1 cellular context compared by ENCODE assay signal in the genomic region with DNA sequence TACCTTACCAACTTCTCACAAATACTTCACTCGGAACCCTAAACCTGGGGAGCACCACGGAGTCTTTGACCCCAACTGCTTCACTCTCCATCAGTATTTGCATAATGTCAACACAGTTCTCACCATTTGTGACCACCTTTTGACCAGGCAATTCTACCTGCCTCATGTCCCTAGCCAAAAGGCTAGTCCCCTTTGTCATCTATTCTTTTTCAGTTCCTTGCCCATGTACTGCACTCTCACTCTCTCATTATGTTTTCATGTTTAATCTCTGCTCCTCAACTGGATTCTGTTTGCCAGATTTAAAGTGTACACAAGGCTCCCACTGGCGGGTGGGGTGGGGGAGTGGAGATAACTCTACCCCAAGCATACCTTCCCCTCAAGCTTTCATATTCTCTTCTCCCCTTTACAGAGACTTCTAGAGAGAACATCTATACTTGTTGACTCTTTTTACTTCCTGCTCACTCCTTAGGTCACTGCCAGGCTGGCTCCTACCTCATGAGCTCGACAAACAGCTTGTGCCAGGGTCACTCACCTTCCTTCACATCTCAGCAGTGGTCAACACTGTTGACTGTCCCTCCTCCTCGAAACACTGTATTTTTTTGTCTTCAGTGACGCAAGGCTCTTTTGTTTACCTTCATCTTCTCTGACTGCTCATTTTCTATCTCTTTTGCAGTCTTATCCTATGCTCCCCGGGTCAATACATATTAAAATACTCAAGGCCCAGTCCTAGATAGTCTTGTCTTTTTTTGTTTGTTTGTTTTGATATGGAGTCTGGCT.
A peak's percentile ranks its signal among the peaks of the same experiment; 100 is the strongest.
TF ChIP-seq lines count a peak whose summit lies in the region.

No MANE protein-coding gene starts in this region.

TF ChIP-seq in HepG2, 621 proteins besides CTCF, POLR2A, EP300 and RAD21 (continues in another document):
- TF ChIP-seq JARID2 (CRISPR knock-in tag; IDR thresholded peaks at IDR 0.05; ENCODE audit: insufficient replicate concordance) (no peak), FOSL2 (CRISPR knock-in tag; IDR thresholded peaks at IDR 0.05) (peak; percentile 64), ZNF614 (CRISPR knock-in tag; IDR thresholded peaks at IDR 0.05; ENCODE audit: borderline replicate concordance) (0 out of 2 replicates have a peak, but pooled peaks have one; percentile 21), CCAR2 (optimal IDR thresholded peaks at IDR 0.05; ENCODE audit: low read depth, low read length) (no peak), TBL1XR1 (IDR thresholded peaks at IDR 0.05; ENCODE audit: borderline replicate concordance, low read length, partially characterized antibody) (no peak), REL (CRISPR knock-in tag; conservative IDR thresholded peaks at IDR 0.05) (no peak), SMAD3 (CRISPR knock-in tag; IDR thresholded peaks at IDR 0.05) (peak; percentile 56; the same call in 1 of the 2 replicates), ZSCAN9 (CRISPR knock-in tag; IDR thresholded peaks at IDR 0.05; ENCODE audit: borderline replicate concordance) (peak; percentile 55; the same call in 1 of the 2 replicates), FOXA1 (IDR thresholded peaks at IDR 0.05) (no peak), FOXA1 (CRISPR knock-in tag; IDR thresholded peaks at IDR 0.05) (peak; percentile 75), ZNF607 (CRISPR knock-in tag; IDR thresholded peaks at IDR 0.05; ENCODE audit: borderline replicate concordance) (no peak), YEATS2 (CRISPR knock-in tag; IDR thresholded peaks at IDR 0.05; ENCODE audit: borderline replicate concordance) (no peak), SOX6 (IDR thresholded peaks at IDR 0.05) (no peak), SOX6 (CRISPR knock-in tag; IDR thresholded peaks at IDR 0.05) (peak; percentile 83), PPARG (CRISPR knock-in tag; conservative IDR thresholded peaks at IDR 0.05) (0 out of 2 replicates have a peak, but pooled peaks have one; percentile 27), TCF7 (IDR thresholded peaks at IDR 0.05; ENCODE audit: low read depth) (peak; percentile 43; the same call in 1 of the 2 replicates), HNRNPLL (IDR thresholded peaks at IDR 0.05; ENCODE audit: low read depth, low read length, poor library complexity, severe bottlenecking) (no peak), ZNF263 (CRISPR knock-in tag; IDR thresholded peaks at IDR 0.05) (peak; percentile 65), NBN (conservative IDR thresholded peaks at IDR 0.05) (no peak), HNF4A (CRISPR knock-in tag; IDR thresholded peaks at IDR 0.05) (no peak; the same call in 1 of the 2 replicates), NCOA2 (CRISPR knock-in tag; IDR thresholded peaks at IDR 0.05) (peak; percentile 80), STAG1 (CRISPR knock-in tag; IDR thresholded peaks at IDR 0.05) (no peak), IKZF1 (IDR thresholded peaks at IDR 0.05) (no peak), MIER3 (CRISPR knock-in tag; IDR thresholded peaks at IDR 0.05; ENCODE audit: borderline replicate concordance) (peak; percentile 54; the same call in 1 of the 2 replicates), NCOA1 (CRISPR knock-in tag; IDR thresholded peaks at IDR 0.05) (no peak), SOX5 (CRISPR knock-in tag; IDR thresholded peaks at IDR 0.05; ENCODE audit: borderline replicate concordance) (peak; percentile 81), ZNF878 (CRISPR knock-in tag; IDR thresholded peaks at IDR 0.05) (no peak), MXD4 (CRISPR knock-in tag; IDR thresholded peaks at IDR 0.05) (no peak), ZMYM4 (CRISPR knock-in tag; IDR thresholded peaks at IDR 0.05) (peak; percentile 72), GATAD2A (CRISPR knock-in tag; IDR thresholded peaks at IDR 0.05) (peak; percentile 94), ZNF12 (CRISPR knock-in tag; IDR thresholded peaks at IDR 0.05) (0 out of 2 replicates have a peak, but pooled peaks have one; percentile 21)
- TF ChIP-seq, protein P1, sequence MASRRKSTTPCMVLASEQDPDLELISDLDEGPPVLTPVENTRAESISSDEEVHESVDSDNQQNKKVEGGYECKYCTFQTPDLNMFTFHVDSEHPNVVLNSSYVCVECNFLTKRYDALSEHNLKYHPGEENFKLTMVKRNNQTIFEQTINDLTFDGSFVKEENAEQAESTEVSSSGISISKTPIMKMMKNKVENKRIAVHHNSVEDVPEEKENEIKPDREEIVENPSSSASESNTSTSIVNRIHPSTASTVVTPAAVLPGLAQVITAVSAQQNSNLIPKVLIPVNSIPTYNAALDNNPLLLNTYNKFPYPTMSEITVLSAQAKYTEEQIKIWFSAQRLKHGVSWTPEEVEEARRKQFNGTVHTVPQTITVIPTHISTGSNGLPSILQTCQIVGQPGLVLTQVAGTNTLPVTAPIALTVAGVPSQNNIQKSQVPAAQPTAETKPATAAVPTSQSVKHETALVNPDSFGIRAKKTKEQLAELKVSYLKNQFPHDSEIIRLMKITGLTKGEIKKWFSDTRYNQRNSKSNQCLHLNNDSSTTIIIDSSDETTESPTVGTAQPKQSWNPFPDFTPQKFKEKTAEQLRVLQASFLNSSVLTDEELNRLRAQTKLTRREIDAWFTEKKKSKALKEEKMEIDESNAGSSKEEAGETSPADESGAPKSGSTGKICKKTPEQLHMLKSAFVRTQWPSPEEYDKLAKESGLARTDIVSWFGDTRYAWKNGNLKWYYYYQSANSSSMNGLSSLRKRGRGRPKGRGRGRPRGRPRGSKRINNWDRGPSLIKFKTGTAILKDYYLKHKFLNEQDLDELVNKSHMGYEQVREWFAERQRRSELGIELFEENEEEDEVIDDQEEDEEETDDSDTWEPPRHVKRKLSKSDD (CRISPR knock-in tag; IDR thresholded peaks at IDR 0.05; ENCODE audit: low read depth), result 0 out of 2 replicates have a peak, but pooled peaks have one; percentile 53
- TF ChIP-seq, protein P2, sequence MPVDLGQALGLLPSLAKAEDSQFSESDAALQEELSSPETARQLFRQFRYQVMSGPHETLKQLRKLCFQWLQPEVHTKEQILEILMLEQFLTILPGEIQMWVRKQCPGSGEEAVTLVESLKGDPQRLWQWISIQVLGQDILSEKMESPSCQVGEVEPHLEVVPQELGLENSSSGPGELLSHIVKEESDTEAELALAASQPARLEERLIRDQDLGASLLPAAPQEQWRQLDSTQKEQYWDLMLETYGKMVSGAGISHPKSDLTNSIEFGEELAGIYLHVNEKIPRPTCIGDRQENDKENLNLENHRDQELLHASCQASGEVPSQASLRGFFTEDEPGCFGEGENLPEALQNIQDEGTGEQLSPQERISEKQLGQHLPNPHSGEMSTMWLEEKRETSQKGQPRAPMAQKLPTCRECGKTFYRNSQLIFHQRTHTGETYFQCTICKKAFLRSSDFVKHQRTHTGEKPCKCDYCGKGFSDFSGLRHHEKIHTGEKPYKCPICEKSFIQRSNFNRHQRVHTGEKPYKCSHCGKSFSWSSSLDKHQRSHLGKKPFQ (CRISPR knock-in tag; IDR thresholded peaks at IDR 0.05; ENCODE audit: insufficient replicate concordance), result no peak
- TF ChIP-seq, protein P3, sequence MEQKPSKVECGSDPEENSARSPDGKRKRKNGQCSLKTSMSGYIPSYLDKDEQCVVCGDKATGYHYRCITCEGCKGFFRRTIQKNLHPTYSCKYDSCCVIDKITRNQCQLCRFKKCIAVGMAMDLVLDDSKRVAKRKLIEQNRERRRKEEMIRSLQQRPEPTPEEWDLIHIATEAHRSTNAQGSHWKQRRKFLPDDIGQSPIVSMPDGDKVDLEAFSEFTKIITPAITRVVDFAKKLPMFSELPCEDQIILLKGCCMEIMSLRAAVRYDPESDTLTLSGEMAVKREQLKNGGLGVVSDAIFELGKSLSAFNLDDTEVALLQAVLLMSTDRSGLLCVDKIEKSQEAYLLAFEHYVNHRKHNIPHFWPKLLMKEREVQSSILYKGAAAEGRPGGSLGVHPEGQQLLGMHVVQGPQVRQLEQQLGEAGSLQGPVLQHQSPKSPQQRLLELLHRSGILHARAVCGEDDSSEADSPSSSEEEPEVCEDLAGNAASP (CRISPR knock-in tag; IDR thresholded peaks at IDR 0.05; ENCODE audit: borderline replicate concordance), result peak; percentile 54; the same call in 1 of the 2 replicates
- TF ChIP-seq, protein P4, sequence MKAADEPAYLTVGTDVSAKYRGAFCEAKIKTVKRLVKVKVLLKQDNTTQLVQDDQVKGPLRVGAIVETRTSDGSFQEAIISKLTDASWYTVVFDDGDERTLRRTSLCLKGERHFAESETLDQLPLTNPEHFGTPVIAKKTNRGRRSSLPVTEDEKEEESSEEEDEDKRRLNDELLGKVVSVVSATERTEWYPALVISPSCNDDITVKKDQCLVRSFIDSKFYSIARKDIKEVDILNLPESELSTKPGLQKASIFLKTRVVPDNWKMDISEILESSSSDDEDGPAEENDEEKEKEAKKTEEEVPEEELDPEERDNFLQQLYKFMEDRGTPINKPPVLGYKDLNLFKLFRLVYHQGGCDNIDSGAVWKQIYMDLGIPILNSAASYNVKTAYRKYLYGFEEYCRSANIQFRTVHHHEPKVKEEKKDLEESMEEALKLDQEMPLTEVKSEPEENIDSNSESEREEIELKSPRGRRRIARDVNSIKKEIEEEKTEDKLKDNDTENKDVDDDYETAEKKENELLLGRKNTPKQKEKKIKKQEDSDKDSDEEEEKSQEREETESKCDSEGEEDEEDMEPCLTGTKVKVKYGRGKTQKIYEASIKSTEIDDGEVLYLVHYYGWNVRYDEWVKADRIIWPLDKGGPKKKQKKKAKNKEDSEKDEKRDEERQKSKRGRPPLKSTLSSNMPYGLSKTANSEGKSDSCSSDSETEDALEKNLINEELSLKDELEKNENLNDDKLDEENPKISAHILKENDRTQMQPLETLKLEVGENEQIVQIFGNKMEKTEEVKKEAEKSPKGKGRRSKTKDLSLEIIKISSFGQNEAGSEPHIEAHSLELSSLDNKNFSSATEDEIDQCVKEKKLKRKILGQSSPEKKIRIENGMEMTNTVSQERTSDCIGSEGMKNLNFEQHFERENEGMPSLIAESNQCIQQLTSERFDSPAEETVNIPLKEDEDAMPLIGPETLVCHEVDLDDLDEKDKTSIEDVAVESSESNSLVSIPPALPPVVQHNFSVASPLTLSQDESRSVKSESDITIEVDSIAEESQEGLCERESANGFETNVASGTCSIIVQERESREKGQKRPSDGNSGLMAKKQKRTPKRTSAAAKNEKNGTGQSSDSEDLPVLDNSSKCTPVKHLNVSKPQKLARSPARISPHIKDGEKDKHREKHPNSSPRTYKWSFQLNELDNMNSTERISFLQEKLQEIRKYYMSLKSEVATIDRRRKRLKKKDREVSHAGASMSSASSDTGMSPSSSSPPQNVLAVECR (CRISPR knock-in tag; IDR thresholded peaks at IDR 0.05; ENCODE audit: borderline replicate concordance), result no peak; the same call in 1 of the 2 replicates
- TF ChIP-seq, protein P5, sequence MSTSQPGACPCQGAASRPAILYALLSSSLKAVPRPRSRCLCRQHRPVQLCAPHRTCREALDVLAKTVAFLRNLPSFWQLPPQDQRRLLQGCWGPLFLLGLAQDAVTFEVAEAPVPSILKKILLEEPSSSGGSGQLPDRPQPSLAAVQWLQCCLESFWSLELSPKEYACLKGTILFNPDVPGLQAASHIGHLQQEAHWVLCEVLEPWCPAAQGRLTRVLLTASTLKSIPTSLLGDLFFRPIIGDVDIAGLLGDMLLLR (CRISPR knock-in tag; IDR thresholded peaks at IDR 0.05), result no peak
- TF ChIP-seq, protein P6, sequence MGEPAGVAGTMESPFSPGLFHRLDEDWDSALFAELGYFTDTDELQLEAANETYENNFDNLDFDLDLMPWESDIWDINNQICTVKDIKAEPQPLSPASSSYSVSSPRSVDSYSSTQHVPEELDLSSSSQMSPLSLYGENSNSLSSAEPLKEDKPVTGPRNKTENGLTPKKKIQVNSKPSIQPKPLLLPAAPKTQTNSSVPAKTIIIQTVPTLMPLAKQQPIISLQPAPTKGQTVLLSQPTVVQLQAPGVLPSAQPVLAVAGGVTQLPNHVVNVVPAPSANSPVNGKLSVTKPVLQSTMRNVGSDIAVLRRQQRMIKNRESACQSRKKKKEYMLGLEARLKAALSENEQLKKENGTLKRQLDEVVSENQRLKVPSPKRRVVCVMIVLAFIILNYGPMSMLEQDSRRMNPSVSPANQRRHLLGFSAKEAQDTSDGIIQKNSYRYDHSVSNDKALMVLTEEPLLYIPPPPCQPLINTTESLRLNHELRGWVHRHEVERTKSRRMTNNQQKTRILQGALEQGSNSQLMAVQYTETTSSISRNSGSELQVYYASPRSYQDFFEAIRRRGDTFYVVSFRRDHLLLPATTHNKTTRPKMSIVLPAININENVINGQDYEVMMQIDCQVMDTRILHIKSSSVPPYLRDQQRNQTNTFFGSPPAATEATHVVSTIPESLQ (CRISPR knock-in tag; conservative IDR thresholded peaks at IDR 0.05), result no peak
- TF ChIP-seq, protein P7, sequence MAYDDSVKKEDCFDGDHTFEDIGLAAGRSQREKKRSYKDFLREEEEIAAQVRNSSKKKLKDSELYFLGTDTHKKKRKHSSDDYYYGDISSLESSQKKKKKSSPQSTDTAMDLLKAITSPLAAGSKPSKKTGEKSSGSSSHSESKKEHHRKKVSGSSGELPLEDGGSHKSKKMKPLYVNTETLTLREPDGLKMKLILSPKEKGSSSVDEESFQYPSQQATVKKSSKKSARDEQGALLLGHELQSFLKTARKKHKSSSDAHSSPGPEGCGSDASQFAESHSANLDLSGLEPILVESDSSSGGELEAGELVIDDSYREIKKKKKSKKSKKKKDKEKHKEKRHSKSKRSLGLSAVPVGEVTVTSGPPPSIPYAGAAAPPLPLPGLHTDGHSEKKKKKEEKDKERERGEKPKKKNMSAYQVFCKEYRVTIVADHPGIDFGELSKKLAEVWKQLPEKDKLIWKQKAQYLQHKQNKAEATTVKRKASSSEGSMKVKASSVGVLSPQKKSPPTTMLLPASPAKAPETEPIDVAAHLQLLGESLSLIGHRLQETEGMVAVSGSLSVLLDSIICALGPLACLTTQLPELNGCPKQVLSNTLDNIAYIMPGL (CRISPR knock-in tag; IDR thresholded peaks at IDR 0.05; ENCODE audit: borderline replicate concordance in 1 of 2, low read depth in 1 of 2), result no peak
- TF ChIP-seq, protein P8, sequence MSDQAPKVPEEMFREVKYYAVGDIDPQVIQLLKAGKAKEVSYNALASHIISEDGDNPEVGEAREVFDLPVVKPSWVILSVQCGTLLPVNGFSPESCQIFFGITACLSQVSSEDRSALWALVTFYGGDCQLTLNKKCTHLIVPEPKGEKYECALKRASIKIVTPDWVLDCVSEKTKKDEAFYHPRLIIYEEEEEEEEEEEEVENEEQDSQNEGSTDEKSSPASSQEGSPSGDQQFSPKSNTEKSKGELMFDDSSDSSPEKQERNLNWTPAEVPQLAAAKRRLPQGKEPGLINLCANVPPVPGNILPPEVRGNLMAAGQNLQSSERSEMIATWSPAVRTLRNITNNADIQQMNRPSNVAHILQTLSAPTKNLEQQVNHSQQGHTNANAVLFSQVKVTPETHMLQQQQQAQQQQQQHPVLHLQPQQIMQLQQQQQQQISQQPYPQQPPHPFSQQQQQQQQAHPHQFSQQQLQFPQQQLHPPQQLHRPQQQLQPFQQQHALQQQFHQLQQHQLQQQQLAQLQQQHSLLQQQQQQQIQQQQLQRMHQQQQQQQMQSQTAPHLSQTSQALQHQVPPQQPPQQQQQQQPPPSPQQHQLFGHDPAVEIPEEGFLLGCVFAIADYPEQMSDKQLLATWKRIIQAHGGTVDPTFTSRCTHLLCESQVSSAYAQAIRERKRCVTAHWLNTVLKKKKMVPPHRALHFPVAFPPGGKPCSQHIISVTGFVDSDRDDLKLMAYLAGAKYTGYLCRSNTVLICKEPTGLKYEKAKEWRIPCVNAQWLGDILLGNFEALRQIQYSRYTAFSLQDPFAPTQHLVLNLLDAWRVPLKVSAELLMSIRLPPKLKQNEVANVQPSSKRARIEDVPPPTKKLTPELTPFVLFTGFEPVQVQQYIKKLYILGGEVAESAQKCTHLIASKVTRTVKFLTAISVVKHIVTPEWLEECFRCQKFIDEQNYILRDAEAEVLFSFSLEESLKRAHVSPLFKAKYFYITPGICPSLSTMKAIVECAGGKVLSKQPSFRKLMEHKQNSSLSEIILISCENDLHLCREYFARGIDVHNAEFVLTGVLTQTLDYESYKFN (CRISPR knock-in tag; conservative IDR thresholded peaks at IDR 0.05), result peak; percentile 36; the same call in 1 of the 2 replicates
